8 cellular contexts compared by ENCODE assay signal in the genomic region with DNA sequence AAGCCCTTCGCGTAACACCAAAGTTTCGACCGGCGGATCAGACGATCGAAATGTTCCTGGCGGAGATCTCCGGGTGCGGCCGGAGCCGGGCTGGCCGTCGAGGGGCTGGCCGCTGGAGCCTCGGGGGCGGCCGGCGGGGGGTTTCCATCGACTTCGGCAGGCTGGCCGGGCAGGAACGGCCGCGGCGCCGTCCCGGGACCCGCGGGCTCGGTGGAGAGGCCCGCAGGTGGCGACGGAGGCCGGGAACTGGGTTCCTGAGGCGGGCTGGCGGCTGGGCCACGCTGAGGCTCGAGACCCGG. TPM values are rescaled to one million over a fixed set of nuclear protein-coding genes. Genes with fewer than 3 reads are reported as not detected.
A peak's percentile ranks its signal among the peaks of the same experiment; 100 is the strongest.
DNase-seq lines count a peak whose midpoint lies in the region; ATAC-seq and TF ChIP-seq lines count a peak whose summit lies in the region.

No MANE protein-coding gene starts in this region.

- peaks cover 0 to 54% (median 46%) of the 10 kb centered on the region in 11 experiments; a peak in 20 of 22 replicates for H4K20me1 ChIP-seq in BLaER1 treated with 17β-estradiol and CSF1 and Interleukin-3, amounts not matched to agents 10 nM and 100 nM

- H3K4me1 Mint-ChIP-seq in naive B cell (peaks cover 18 to 41% (median 39%) of the 10 kb centered on the region in 3 donors), chondrocyte (ENCODE audit: low read depth) (peaks cover 11% of the 10 kb centered on the region)

- no peaks in the 10 kb centered on the region for H3K9me3 ChIP-seq in BLaER1 treated with 17β-estradiol and CSF1 and Interleukin-3, amounts not matched to agents 10 nM and 100 nM (replicated peaks in 1 of 11)
- H3K9me3 ChIP-seq in HAP-1 (no peaks in the 10 kb centered on the region), colonic mucosa (no peaks in the 10 kb centered on the region)

- H3K9ac ChIP-seq in BLaER1 treated with 17β-estradiol and CSF1 and Interleukin-3, amounts not matched to agents 10 nM and 100 nM = peak overlapping the region; percentile 79 to 92 (median 85)
- peak overlapping the region in 1 of 2 donors; percentile 31 for H3K9ac ChIP-seq in colonic mucosa (ENCODE audit: low read depth in 2 of 2, low read length in 2 of 2)

- H3K4me2 ChIP-seq in BLaER1 treated with 17β-estradiol and CSF1 and Interleukin-3, amounts not matched to agents 10 nM and 100 nM = peak overlapping the region; percentile 96 to 100 (median 100)

- peak overlapping the region in 9 of 11 experiments; percentile 5 to 86 (median 77); a peak in 13 of 22 replicates for H3K27ac ChIP-seq in BLaER1 treated with 17β-estradiol and CSF1 and Interleukin-3, amounts not matched to agents 10 nM and 100 nM
- H3K27ac ChIP-seq in colonic mucosa = no peak overlapping the region

- H3K27me3 Mint-ChIP-seq in naive B cell (peaks cover 50 to 68% (median 58%) of the 10 kb centered on the region in 3 donors), chondrocyte (ENCODE audit: low read depth) (peaks cover 34% of the 10 kb centered on the region)

- H3K27me3 ChIP-seq in BLaER1 treated with 17β-estradiol and CSF1 and Interleukin-3, amounts not matched to agents 10 nM and 100 nM = peaks cover 58 to 62% (median 61%) of the 10 kb centered on the region in 11 experiments
- H3K27me3 ChIP-seq in HAP-1 (ENCODE audit: low read depth) (0 out of 2 replicates have a peak, but pooled peaks cover 3% of the 10 kb centered on the region), colonic mucosa (peaks cover 49% of the 10 kb centered on the region)

- ATAC-seq in naive B cell (ENCODE audit: low read depth in 2 of 2) (peak; percentile 7 to 13), GM18870 (IDR thresholded peaks at IDR 0.05; ENCODE audit: unreplicated experiment) (no peak)

- H3K4me3 Mint-ChIP-seq in naive B cell = peak overlapping the region in 2 of 8 donors; percentile 68 to 72
- H3K4me3 Mint-ChIP-seq in chondrocyte (ENCODE audit: unreplicated experiment) = no peak overlapping the region

- peaks cover 36 to 63% (median 52%) of the 10 kb centered on the region in 10 experiments for H3K4me1 ChIP-seq in BLaER1 treated with 17β-estradiol and CSF1 and Interleukin-3, amounts not matched to agents 10 nM and 100 nM
- H3K4me1 ChIP-seq in HAP-1 = peaks cover 14% of the 10 kb centered on the region
- no peaks in the 10 kb centered on the region for H3K4me1 ChIP-seq in colonic mucosa

- H3K27ac Mint-ChIP-seq in naive B cell (no peak overlapping the region), chondrocyte (ENCODE audit: unreplicated experiment) (no peak overlapping the region)

- DNase-seq in HAP-1 (ENCODE audit: low spot score in 2 of 2) (peak in 1 of 2 experiments; percentile 42), colonic mucosa (peak; percentile 26), naive B cell (peak; percentile 24), SK-N-DZ (ENCODE audit: low spot score) (no peak), iPS-NIHi7 (ENCODE audit: extremely low spot score) (no peak), chondrocyte (ENCODE audit: low spot score) (no peak)

- intact Hi-C loops in colonic mucosa (cut with DNase I) = no loop called here

- TF ChIP-seq CTCF in colonic mucosa (IDR thresholded peaks at IDR 0.05) (no peak), chondrocyte (IDR thresholded peaks at IDR 0.05) (no peak)

- in situ Hi-C loops in HAP-1 (cut with MboI; ENCODE audit: low sequenced_read_pairs) = no loop called here

- H3K9me3 Mint-ChIP-seq in naive B cell = no peaks in the 10 kb centered on the region
- H3K9me3 Mint-ChIP-seq in chondrocyte (ENCODE audit: low read depth) = no peaks in the 10 kb centered on the region

- H3K36me3 Mint-ChIP-seq in naive B cell (no peaks in the 10 kb centered on the region), chondrocyte (ENCODE audit: low read depth) (no peaks in the 10 kb centered on the region)

- H3K36me3 ChIP-seq in BLaER1 treated with 17β-estradiol and CSF1 and Interleukin-3, amounts not matched to agents 10 nM and 100 nM = no peaks in the 10 kb centered on the region
- no peaks in the 10 kb centered on the region for H3K36me3 ChIP-seq in HAP-1 (replicated peaks)
- no peaks in the 10 kb centered on the region for H3K36me3 ChIP-seq in colonic mucosa

- H3K4me3 ChIP-seq in BLaER1 treated with 17β-estradiol and CSF1 and Interleukin-3, amounts not matched to agents 10 nM and 100 nM = peak overlapping the region; percentile 65 to 84 (median 78)
- H3K4me3 ChIP-seq in HAP-1 = peak overlapping the region; percentile 65
- peak overlapping the region; percentile 60 for H3K4me3 ChIP-seq in colonic mucosa

RNA-seq across cellular contexts. Expression of a gene that starts 1.1 kb away (rescaled TPM):
- total RNA-seq in colonic mucosa = 1 to 10 TPM; 1.1 to 1.8 TPM
- not detected for polyA plus RNA-seq in naive B cell (ENCODE audit: low read depth in 6 of 6)
- polyA plus RNA-seq in SK-N-DZ (2014; cell fraction: cytosol; rRNA removed) = 9.4 and 13.4 TPM in 2 replicates
- polyA plus RNA-seq in SK-N-DZ (2014; cell fraction: nucleus; rRNA removed) = 5.7 and 9.4 TPM in 2 replicates
- 1.2 to 3.4 TPM (median 2.8 TPM) in 3 replicates for total RNA-seq in chondrocyte

RNA-seq across cellular contexts. Expression of a gene that starts 31.4 kb away (rescaled TPM):
- total RNA-seq in colonic mucosa (100 to 1,000 TPM in 1 of 2 donors, 10 to 100 TPM in 1; 74.1 to 109 TPM), chondrocyte (44.9 to 64.2 TPM (median 50.0 TPM) in 3 replicates)
- polyA plus RNA-seq in naive B cell (ENCODE audit: low read depth in 6 of 6) = 1 to 10 TPM; 1.7 to 9.0 (median 4.7) TPM
- 24.7 and 25.6 TPM in 2 replicates for polyA plus RNA-seq in SK-N-DZ (2014; cell fraction: cytosol; rRNA removed)
- polyA plus RNA-seq in SK-N-DZ (2014; cell fraction: nucleus; rRNA removed) = 88.4 and 109 TPM in 2 replicates

RNA-seq across cellular contexts. Expression of a gene that starts 56.5 kb away (rescaled TPM):
- total RNA-seq in colonic mucosa (100 to 1,000 TPM in 1 of 2 donors, 10 to 100 TPM in 1; 82.2 to 152 TPM), chondrocyte (17.2 to 18.4 TPM (median 17.9 TPM) in 3 replicates)
- polyA plus RNA-seq in naive B cell (ENCODE audit: low read depth in 6 of 6) = 10 to 100 TPM; 19.1 to 31.5 (median 21.2) TPM
- 4.1 and 5.9 TPM in 2 replicates for polyA plus RNA-seq in SK-N-DZ (2014; cell fraction: cytosol; rRNA removed)
- 5.0 TPM in 2 replicates for polyA plus RNA-seq in SK-N-DZ (2014; cell fraction: nucleus; rRNA removed)

Comparison
In these comparisons a context has a peak if more than half of its experiments do, and no peak if none do; other contexts are left out.
1. DNase-seq: peak in colonic mucosa (single experiment) and naive B cell (single experiment); none in SK-N-DZ (single experiment), iPS-NIHi7 (single experiment) and chondrocyte (single experiment).
2. Peak in every context shown above with its lines, with median percentiles within 50 percentile points of each other: H3K4me3 ChIP-seq.